Comparison of ENCODE assay signal across 2 cellular contexts in genomic region chr17:35748323-35748960, GRCh38.
TF ChIP-seq lines count a peak whose summit lies in the region.

No MANE protein-coding gene starts in this region.

TF ChIP-seq in H1, 55 proteins besides CTCF, POLR2A, EP300 and RAD21:
- TF ChIP-seq RBBP5 (IDR thresholded peaks at IDR 0.05; ENCODE audit: borderline replicate concordance, low read depth, low read length), result no peak
- no peak for TF ChIP-seq ZNF274 (IDR thresholded peaks at IDR 0.05; ENCODE audit: borderline replicate concordance, extremely low read depth, low read length)
TF ChIP-seq in H1: peak in this region for 0.

TF ChIP-seq in HEK293T, 16 proteins besides CTCF, POLR2A, EP300 and RAD21:
- TF ChIP-seq FOXK2 (IDR thresholded peaks at IDR 0.05) (no peak), NFRKB (IDR thresholded peaks at IDR 0.05) (no peak), TARDBP (IDR thresholded peaks at IDR 0.05) (no peak)
TF ChIP-seq in HEK293T: peak in this region for 0.
